In genomic region chr14:92460916-92461579, GRCh38 we compare ENCODE assay signal across 8 cellular contexts. TPM values are rescaled to one million over a fixed set of nuclear protein-coding genes. Genes with fewer than 3 reads are reported as not detected.
DNase-seq lines count a peak whose midpoint lies in the region; ATAC-seq and TF ChIP-seq lines count a peak whose summit lies in the region.

No MANE protein-coding gene starts in this region.

- no peaks in the 10 kb centered on the region for H3K9me3 ChIP-seq in left lung

- peaks cover 13% of the 10 kb centered on the region for H3K27me3 Mint-ChIP-seq in activated B cell treated with CpG ODN at 0.5 μM for 24 hours

- H3K36me3 ChIP-seq in left lung = no peaks in the 10 kb centered on the region

- peaks cover 7% of the 10 kb centered on the region for H3K4me1 Mint-ChIP-seq in activated B cell treated with CpG ODN at 0.5 μM for 24 hours

- no peaks in the 10 kb centered on the region for H3K9me3 Mint-ChIP-seq in activated B cell treated with CpG ODN at 0.5 μM for 24 hours

- intact Hi-C loops in activated B cell treated with CpG ODN at 0.5 μM for 24 hours (cut with micrococcal nuclease) = no loop called here
- intact Hi-C loops in left lung (cut with DNase I) = no loop called here

- peaks cover 0 to 58% of the 10 kb centered on the region in 2 donors for H3K4me1 ChIP-seq in left lung

- POLR2A ChIA-PET in activated B cell treated with CpG ODN at 0.5 μM for 24 hours (lab: Charles Lee) = interaction anchor here (0.6 to 0.8 kb wide), 3 partner anchors 190 to 315 kb away, joined by 4 to 7 read pairs (median 4); no protein-coding TSS in a partner anchor

- CTCF ChIA-PET in activated B cell treated with CpG ODN at 0.5 μM for 24 hours (lab: Charles Lee) = interaction anchor here (1.0 kb wide), 2 partner anchors 142 to 326 kb away, joined by 3 to 4 read pairs; no protein-coding TSS in a partner anchor

- TF ChIP-seq CTCF in activated B cell treated with CpG ODN at 0.5 μM for 24 hours (IDR thresholded peaks at IDR 0.05) (no peak), left lung (IDR thresholded peaks at IDR 0.05) (peak in 1 of 2 donors; percentile 17)

- H3K4me3 Mint-ChIP-seq in activated B cell treated with CpG ODN at 0.5 μM for 24 hours = no peak overlapping the region

- ATAC-seq in GM21717 (IDR thresholded peaks at IDR 0.05; ENCODE audit: unreplicated experiment) (peak; percentile 51), activated B cell treated with CpG ODN at 0.5 μM for 24 hours (ENCODE audit: low read depth) (peak; percentile 42), left lung (peak; percentile 29)

- no peak overlapping the region for H3K27ac Mint-ChIP-seq in activated B cell treated with CpG ODN at 0.5 μM for 24 hours

- no peaks in the 10 kb centered on the region for H3K27me3 ChIP-seq in left lung

- H3K36me3 Mint-ChIP-seq in activated B cell treated with CpG ODN at 0.5 μM for 24 hours (ENCODE audit: low read depth) = no peaks in the 10 kb centered on the region

- peak overlapping the region; percentile 36 to 76 for H3K27ac ChIP-seq in left lung

- DNase-seq in CD1c-positive myeloid dendritic cell (ENCODE audit: extremely low spot score) (peak; percentile 72), activated B cell treated with CpG ODN at 0.5 μM for 24 hours (no peak), left lung (peak; percentile 56 to 85), NCI-H1930 (lab: John Stamatoyannopoulos, UW) (no peak), NCI-H187 treated with DMSO at 0.1 percent for 48 hours (lab: John Stamatoyannopoulos, UW) (no peak), AML-193 (lab: John Stamatoyannopoulos, UW) (no peak), DMS114 treated with DMSO at 0.1 percent for 48 hours (lab: John Stamatoyannopoulos, UW; ENCODE audit: unreplicated experiment) (no peak)

- peak overlapping the region in 1 of 2 donors; percentile 28 for H3K4me3 ChIP-seq in left lung

RNA-seq across cellular contexts. Expression of gene RIN3, which starts 52.5 kb away (rescaled TPM):
- total RNA-seq in activated B cell treated with CpG ODN at 0.5 μM for 24 hours (61.3 and 62.6 TPM in 2 replicates), left lung (10 to 100 TPM; 25.7 to 54.8 TPM)

Comparison
In these comparisons a context has a peak if more than half of its experiments do, and no peak if none do; other contexts are left out.
1. DNase-seq: peak in CD1c-positive myeloid dendritic cell (single experiment) and left lung (2 of 2); none in activated B cell treated with CpG ODN at 0.5 μM for 24 hours (single experiment), NCI-H1930 (0 of 2), NCI-H187 treated with DMSO at 0.1 percent for 48 hours (single experiment), AML-193 (0 of 2) and DMS114 treated with DMSO at 0.1 percent for 48 hours (single experiment).
2. Peak in every context shown above with its lines, with median percentiles within 50 percentile points of each other: ATAC-seq.